In the genomic region with DNA sequence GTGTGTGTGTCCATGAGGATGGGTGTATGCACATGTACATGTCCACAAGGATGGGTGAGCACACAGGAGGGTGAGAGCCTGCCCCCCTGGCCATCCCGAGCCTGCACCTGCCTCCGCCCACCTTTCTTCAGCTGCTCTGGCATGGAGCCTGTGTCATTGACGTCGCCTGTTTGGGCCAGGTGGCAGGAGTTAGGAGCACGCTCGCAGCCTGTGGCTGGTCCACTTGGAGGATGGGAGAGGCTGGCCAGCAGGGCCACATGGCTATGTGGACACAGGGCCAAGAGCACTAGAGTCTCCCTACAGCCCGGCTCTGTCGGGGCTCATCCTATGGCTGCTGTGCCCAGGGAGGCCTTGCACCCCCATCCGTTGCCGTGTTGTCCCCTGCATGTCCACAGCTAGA, we compare ENCODE assay signal across 16 cellular contexts. TPM values are rescaled to one million over a fixed set of nuclear protein-coding genes. Genes with fewer than 3 reads are reported as not detected.
DNase-seq lines count a peak whose midpoint lies in the region; ATAC-seq and TF ChIP-seq lines count a peak whose summit lies in the region.
"Had no signal": no experiment of that assay in that cellular context is flagged by ENCODE, and none has a peak within 500 bp of the region (broad histone marks: within the 10 kb centered on the region; RNA-seq: fewer than 3 reads in every experiment).

No MANE protein-coding gene starts in this region.

- peaks cover 6% of the 10 kb centered on the region for H3K9me3 Mint-ChIP-seq in activated naive CD4-positive, alpha-beta T cell treated with anti-CD3 and anti-CD28 coated beads, Interleukin-2, amount 10 ng/mL, durations not matched to agents 7 days and 5 days
- H3K9me3 Mint-ChIP-seq: activated naive CD4-positive, alpha-beta T cell treated with anti-CD3 and anti-CD28 coated beads, Interleukin-2, amount 50 U/mL, for 24 hours; T-helper 1 cell treated with Interleukin-12 subunit alpha and Interleukin-12 subunit beta and Interleukin-4 antibody, amounts not matched to agents 30 μg/mL and 1 μg/mL, for 36 hours had no signal

- TF ChIP-seq CTCF in coronary artery (IDR thresholded peaks at IDR 0.05) (no peak), thoracic aorta (IDR thresholded peaks at IDR 0.05) (no peak)

- H3K4me3 Mint-ChIP-seq in activated naive CD4-positive, alpha-beta T cell treated with anti-CD3 and anti-CD28 coated beads, Interleukin-2, amount 10 ng/mL, durations not matched to agents 7 days and 5 days = no peak overlapping the region
- H3K4me3 Mint-ChIP-seq: activated naive CD4-positive, alpha-beta T cell treated with anti-CD3 and anti-CD28 coated beads, Interleukin-2, amount 50 U/mL, for 24 hours; T-helper 1 cell treated with Interleukin-12 subunit alpha and Interleukin-12 subunit beta and Interleukin-4 antibody, amounts not matched to agents 30 μg/mL and 1 μg/mL, for 36 hours had no signal

- H3K36me3 ChIP-seq in thoracic aorta = no peaks in the 10 kb centered on the region
- H3K36me3 ChIP-seq: Peyer's patch had no signal

- CTCF ChIA-PET in activated naive CD4-positive, alpha-beta T cell treated with anti-CD3 and anti-CD28 coated beads, Interleukin-2, amount 10 ng/mL, durations not matched to agents 7 days and 5 days (lab: Charles Lee) = no interaction called here

- H3K27ac Mint-ChIP-seq in activated naive CD4-positive, alpha-beta T cell treated with anti-CD3 and anti-CD28 coated beads, Interleukin-2, amount 10 ng/mL, durations not matched to agents 7 days and 5 days = no peak overlapping the region
- H3K27ac Mint-ChIP-seq: activated naive CD4-positive, alpha-beta T cell treated with anti-CD3 and anti-CD28 coated beads, Interleukin-2, amount 50 U/mL, for 24 hours; T-helper 1 cell treated with Interleukin-12 subunit alpha and Interleukin-12 subunit beta and Interleukin-4 antibody, amounts not matched to agents 30 μg/mL and 1 μg/mL, for 36 hours had no signal

- H3K4me3 ChIP-seq in coronary artery (no peak overlapping the region), thoracic aorta (no peak overlapping the region)
- H3K4me3 ChIP-seq: hepatocyte, Peyer's patch had no signal

- no peaks in the 10 kb centered on the region for H3K27me3 ChIP-seq in thoracic aorta (replicated peaks; ENCODE audit: insufficient read depth)
- H3K27me3 ChIP-seq: hepatocyte, Peyer's patch had no signal

- peaks cover 17% of the 10 kb centered on the region for H3K4me1 Mint-ChIP-seq in activated naive CD4-positive, alpha-beta T cell treated with anti-CD3 and anti-CD28 coated beads, Interleukin-2, amount 10 ng/mL, durations not matched to agents 7 days and 5 days

- peaks cover 31% of the 10 kb centered on the region for H3K27me3 Mint-ChIP-seq in activated naive CD4-positive, alpha-beta T cell treated with anti-CD3 and anti-CD28 coated beads, Interleukin-2, amount 10 ng/mL, durations not matched to agents 7 days and 5 days
- H3K27me3 Mint-ChIP-seq: activated naive CD4-positive, alpha-beta T cell treated with anti-CD3 and anti-CD28 coated beads, Interleukin-2, amount 50 U/mL, for 24 hours had no signal

- no peaks in the 10 kb centered on the region for H3K36me3 Mint-ChIP-seq in activated naive CD4-positive, alpha-beta T cell treated with anti-CD3 and anti-CD28 coated beads, Interleukin-2, amount 10 ng/mL, durations not matched to agents 7 days and 5 days
- H3K36me3 Mint-ChIP-seq: activated naive CD4-positive, alpha-beta T cell treated with anti-CD3 and anti-CD28 coated beads, Interleukin-2, amount 50 U/mL, for 24 hours had no signal

- DNase-seq in NCI-H146 (lab: John Stamatoyannopoulos, UW) = peak; percentile 15
- no peak for DNase-seq in NCI-H146 treated with DMSO at 0.1 percent for 48 hours (lab: John Stamatoyannopoulos, UW; ENCODE audit: unreplicated experiment)
- peak; percentile 94 for DNase-seq in NCI-H2196 (lab: John Stamatoyannopoulos, UW; ENCODE audit: unreplicated experiment)
- no peak for DNase-seq in coronary artery (ENCODE audit: low spot score)
- no peak for DNase-seq in thoracic aorta (ENCODE audit: low spot score)
- no peak for DNase-seq in stimulated activated naive CD8-positive, alpha-beta T cell treated with anti-CD3 and anti-CD28 coated beads, Interleukin-15, Interleukin-2, amounts not matched to agents 100 U/mL and 50 U/mL, for 24 hours
- no peak for DNase-seq in activated naive CD4-positive, alpha-beta T cell treated with anti-CD3 and anti-CD28 coated beads, Interleukin-2, amount 10 ng/mL, durations not matched to agents 7 days and 5 days
- DNase-seq: activated CD4-positive, alpha-beta T cell treated with anti-CD3 and anti-CD28 coated beads for 1 hour; activated CD8-positive, alpha-beta memory T cell treated with anti-CD3 and anti-CD28 coated beads, Interleukin-2, amount 50 U/mL, for 48 hours; left colon; NCI-H446 treated with DMSO at 0.1 percent for 48 hours; Peyer's patch had no signal

- H3K9me3 ChIP-seq in thoracic aorta = no peaks in the 10 kb centered on the region
- H3K9me3 ChIP-seq: Peyer's patch had no signal

- ATAC-seq in thoracic aorta (ENCODE audit: insufficient number of reproducible peaks, low FRiP score, low read depth) (no peak), GM19463 (IDR thresholded peaks at IDR 0.05; ENCODE audit: unreplicated experiment) (no peak)
- ATAC-seq in stimulated activated naive CD8-positive, alpha-beta T cell treated with anti-CD3 and anti-CD28 coated beads, Interleukin-15, Interleukin-2, amounts not matched to agents 100 U/mL and 50 U/mL, for 24 hours = no peak
- ATAC-seq: left colon had no signal

- H3K4me1 ChIP-seq in thoracic aorta (ENCODE audit: control insufficient read depth in 1 of 2, low read depth in 2 of 2) = peaks cover 37 to 52% of the 10 kb centered on the region in 2 donors

- H3K27ac ChIP-seq in coronary artery = peak overlapping the region; percentile 94 to 97
- peak overlapping the region; percentile 99 to 100 for H3K27ac ChIP-seq in thoracic aorta
- H3K27ac ChIP-seq: hepatocyte had no signal

RNA-seq across cellular contexts. Expression of a gene that starts 21.4 kb away (rescaled TPM):
- total RNA-seq in thoracic aorta = 10 to 100 TPM; 41.2 to 69.6 TPM

Comparison
In these comparisons a context has a peak if more than half of its experiments do, and no peak if none do; other contexts are left out.
1. DNase-seq: peak in NCI-H146 (single experiment) and NCI-H2196 (single experiment); none in NCI-H146 treated with DMSO at 0.1 percent for 48 hours (single experiment), coronary artery (single experiment), thoracic aorta (single experiment), stimulated activated naive CD8-positive, alpha-beta T cell treated with anti-CD3 and anti-CD28 coated beads, Interleukin-15, Interleukin-2, amounts not matched to agents 100 U/mL and 50 U/mL, for 24 hours (single experiment) and activated naive CD4-positive, alpha-beta T cell treated with anti-CD3 and anti-CD28 coated beads, Interleukin-2, amount 10 ng/mL, durations not matched to agents 7 days and 5 days (single experiment).